In genomic region chr15:75578948-75579908, GRCh38 we compare ENCODE assay signal across 8 cellular contexts.
DNase-seq lines count a peak whose midpoint lies in the region; ATAC-seq and TF ChIP-seq lines count a peak whose summit lies in the region.

Gene PTPN9, minus strand, starts transcription at chr15:75579315. Its CDS starts 539 bp downstream, at chr15:75578776.

- peaks cover 22% of the 10 kb centered on the region for H3K4me1 Mint-ChIP-seq in central memory CD8-positive, alpha-beta T cell

- peak; percentile 39; the same call in 1 of the 3 replicates for TF ChIP-seq CTCF in GM12872 (IDR thresholded peaks at IDR 0.05; ENCODE audit: insufficient read depth, low read depth, low read length)

- H3K9me3 Mint-ChIP-seq in central memory CD8-positive, alpha-beta T cell: no peaks in the 10 kb centered on the region

- H3K27ac Mint-ChIP-seq in central memory CD8-positive, alpha-beta T cell (ENCODE audit: low read depth): peak within 1 kb of the TSS; percentile 85

- peak within 1 kb of the TSS; percentile 94 for H3K4me3 Mint-ChIP-seq in central memory CD8-positive, alpha-beta T cell

- DNase-seq in NCI-H345 (lab: John Stamatoyannopoulos, UW) (peak; percentile 86), islet precursor cell (peak; percentile 93)
- DNase-seq in central memory CD8-positive, alpha-beta T cell (ENCODE audit: low spot score in 2 of 2): peak; percentile 33 to 35
- peak; percentile 43 to 60 for DNase-seq in stimulated activated CD4-positive, alpha-beta T cell treated with anti-CD3 and anti-CD28 coated beads, Interleukin-12 subunit alpha, Interleukin-12 subunit beta, amount 100 ng/mL, for 24 hours (ENCODE audit: low read depth in 2 of 2)

- no peaks in the 10 kb centered on the region for H3K27me3 Mint-ChIP-seq in central memory CD8-positive, alpha-beta T cell

- H3K36me3 Mint-ChIP-seq in central memory CD8-positive, alpha-beta T cell (ENCODE audit: insufficient read depth): peaks cover 9% of the 10 kb centered on the region

- ATAC-seq in HG02870 (IDR thresholded peaks at IDR 0.05; ENCODE audit: unreplicated experiment) (peak; percentile 56), HG03097 (IDR thresholded peaks at IDR 0.05; ENCODE audit: low FRiP score, unreplicated experiment) (no peak)
- peak; percentile 84 to 88 for ATAC-seq in activated CD4-positive, CD25-positive, alpha-beta regulatory T cell treated with anti-CD3 and anti-CD28 coated beads, Interleukin-2, amount 50 U/mL, for 24 hours
- peak; percentile 68 for ATAC-seq in central memory CD8-positive, alpha-beta T cell (replicated peaks; ENCODE audit: extremely low read depth, poor library complexity, severe bottlenecking)

Comparison
In these comparisons a context has a peak if more than half of its experiments do, and no peak if none do; other contexts are left out.
1. DNase-seq: peak in every context shown above with its lines; median percentile 93 in islet precursor cell; 86 in NCI-H345; 52 in stimulated activated CD4-positive, alpha-beta T cell treated with anti-CD3 and anti-CD28 coated beads, Interleukin-12 subunit alpha, Interleukin-12 subunit beta, amount 100 ng/mL, for 24 hours; 34 in central memory CD8-positive, alpha-beta T cell.